In genomic region chr10:112966191-112966855, GRCh38 we compare ENCODE assay signal across 23 cellular contexts. TPM values are rescaled to one million over a fixed set of nuclear protein-coding genes. Genes with fewer than 3 reads are reported as not detected.
DNase-seq lines count a peak whose midpoint lies in the region; ATAC-seq and TF ChIP-seq lines count a peak whose summit lies in the region.
"Had no signal": no experiment of that assay in that cellular context is flagged by ENCODE, and none has a peak within 500 bp of the region (broad histone marks: within the 10 kb centered on the region; RNA-seq: fewer than 3 reads in every experiment).

No MANE protein-coding gene starts in this region.

- DNase-seq in DMS 273 (lab: John Stamatoyannopoulos, UW; ENCODE audit: unreplicated experiment) (peak; percentile 81), NCI-H2029 (lab: John Stamatoyannopoulos, UW) (peak; percentile 51), SK-N-DZ (ENCODE audit: low spot score) (peak; percentile 45), osteoblast (ENCODE audit: insufficient read length, low spot score, missing footprints) (no peak)
- DNase-seq: activated CD4-positive, alpha-beta memory T cell treated with anti-CD3 and anti-CD28 coated beads, Interleukin-2, amount 10 ng/mL, durations not matched to agents 7 days and 5 days; activated naive CD8-positive, alpha-beta T cell treated with anti-CD3 and anti-CD28 coated beads for 36 hours; activated T-cell treated with anti-CD3 and anti-CD28 coated beads, Interleukin-2, amount 50 U/mL, for 72 hours; effector memory CD8-positive, alpha-beta T cell; hippocampal formation; kidney glomerular epithelial cell; midbrain; NCI-H1105; PC-9; right lobe of liver; stimulated activated CD4-positive, alpha-beta T cell treated with anti-CD3 and anti-CD28 coated beads, Interleukin-4, amount 100 ng/mL, for 24 hours; stimulated activated CD8-positive, alpha-beta memory T cell treated with anti-CD3 and anti-CD28 coated beads, Interleukin-4, amount 100 ng/mL, for 48 hours; SW 1271 had no signal

- H4K20me1 ChIP-seq in osteoblast (ENCODE audit: insufficient read depth, low read length) = peaks cover 34% of the 10 kb centered on the region

- no peaks in the 10 kb centered on the region for H3K27me3 ChIP-seq in osteoblast (ENCODE audit: insufficient read depth, low read length)
- H3K27me3 ChIP-seq: neutrophil, right lobe of liver, suprapubic skin had no signal

- peaks cover 63% of the 10 kb centered on the region for H3K79me2 ChIP-seq in osteoblast (ENCODE audit: insufficient read depth, low read length)

- no peak for TF ChIP-seq CTCF in osteoblast (IDR thresholded peaks at IDR 0.05; ENCODE audit: extremely low read depth, low read depth, low read length)

- no peak overlapping the region for H3K4me3 ChIP-seq in osteoblast (ENCODE audit: insufficient read depth, low read length)
- H3K4me3 ChIP-seq: PC-9, right lobe of liver, suprapubic skin had no signal

- no peak overlapping the region for H3K4me2 ChIP-seq in osteoblast (ENCODE audit: insufficient read depth, low read length)
- H3K4me2 ChIP-seq: PC-9 had no signal

- ATAC-seq in HG02678 (IDR thresholded peaks at IDR 0.05; ENCODE audit: unreplicated experiment) = no peak
- no peak for ATAC-seq in HG03045 (IDR thresholded peaks at IDR 0.05; ENCODE audit: unreplicated experiment)
- ATAC-seq in HG03342 (IDR thresholded peaks at IDR 0.05; ENCODE audit: unreplicated experiment) = no peak
- ATAC-seq in HG03439 (IDR thresholded peaks at IDR 0.05; ENCODE audit: unreplicated experiment) = no peak
- ATAC-seq: activated T-cell treated with anti-CD3 and anti-CD28 coated beads, Interleukin-2, amount 50 U/mL, for 72 hours; effector memory CD8-positive, alpha-beta T cell had no signal

- peaks cover 29% of the 10 kb centered on the region for H3K4me1 ChIP-seq in osteoblast (ENCODE audit: insufficient read depth, low read length)

- H3K36me3 ChIP-seq in osteoblast (ENCODE audit: insufficient read depth, low read length) = peaks cover 4% of the 10 kb centered on the region

- no peak overlapping the region for H2AFZ ChIP-seq in osteoblast (ENCODE audit: low read length)
- H2AFZ ChIP-seq: PC-9 had no signal

- H3K9me3 ChIP-seq in osteoblast (ENCODE audit: low read depth, low read length) = no peaks in the 10 kb centered on the region
- H3K9me3 ChIP-seq: neutrophil, right lobe of liver, suprapubic skin had no signal

- peak overlapping the region; percentile 34 for H3K27ac ChIP-seq in osteoblast (ENCODE audit: low read depth, low read length)
- H3K27ac ChIP-seq: neutrophil, PC-9, right lobe of liver, suprapubic skin had no signal

RNA-seq across cellular contexts. Expression of gene TCF7L2, which starts 16.3 kb away (rescaled TPM):
- polyA plus RNA-seq in SK-N-DZ (2014; cell fraction: cytosol; rRNA removed) = 1.2 and 1.3 TPM in 2 replicates
- 1.6 and 5.0 TPM in 2 replicates for polyA plus RNA-seq in SK-N-DZ (2014; cell fraction: nucleus; rRNA removed)
- total RNA-seq in osteoblast = 9.0 and 10.6 TPM in 2 replicates
